Comparison of ENCODE assay signal across 22 cellular contexts in genomic region chr2:179580378-179581146, GRCh38.
DNase-seq lines count a peak whose midpoint lies in the region; ATAC-seq and TF ChIP-seq lines count a peak whose summit lies in the region.
"Had no signal": no experiment of that assay in that cellular context is flagged by ENCODE, and none has a peak within 500 bp of the region (broad histone marks: within the 10 kb centered on the region; RNA-seq: fewer than 3 reads in every experiment).

No MANE protein-coding gene starts in this region.

- CTCF ChIA-PET in activated CD8-positive, alpha-beta T cell treated with anti-CD3 and anti-CD28 coated beads for 36 hours (lab: Charles Lee) = no interaction called here

- no peak for TF ChIP-seq EP300 in stomach (IDR thresholded peaks at IDR 0.05)

- H3K36me3 Mint-ChIP-seq in activated CD8-positive, alpha-beta T cell treated with anti-CD3 and anti-CD28 coated beads for 36 hours (ENCODE audit: low read depth) = no peaks in the 10 kb centered on the region
- H3K36me3 Mint-ChIP-seq: naive B cell had no signal

- no peak for TF ChIP-seq CTCF in fibroblast of lung (conservative IDR thresholded peaks at IDR 0.05 in 1 of 2, IDR thresholded peaks at IDR 0.05 in 1 of 2; ENCODE audit: low read depth in 1 of 2, low read length in 2 of 2)
- no peak for TF ChIP-seq CTCF in stomach (IDR thresholded peaks at IDR 0.05)
- TF ChIP-seq CTCF in GM13977 (IDR thresholded peaks at IDR 0.05; ENCODE audit: extremely low read depth, insufficient read depth, missing control alignments) = no peak
- no peak for TF ChIP-seq CTCF in smooth muscle cell (IDR thresholded peaks at IDR 0.05; ENCODE audit: borderline replicate concordance, insufficient read depth, poor library complexity, severe bottlenecking)
- no peak for TF ChIP-seq CTCF in activated CD8-positive, alpha-beta T cell treated with anti-CD3 and anti-CD28 coated beads for 36 hours (IDR thresholded peaks at IDR 0.05)

- H3K27me3 ChIP-seq in fibroblast of lung (ENCODE audit: control insufficient read depth, insufficient read depth, low read length) (no peaks in the 10 kb centered on the region), stomach (no peaks in the 10 kb centered on the region), smooth muscle cell (ENCODE audit: low read depth) (no peaks in the 10 kb centered on the region)
- H3K27me3 ChIP-seq: adrenal gland, BLaER1, MG63, suprapubic skin had no signal

- H3K79me2 ChIP-seq in fibroblast of lung (ENCODE audit: control insufficient read depth, insufficient read depth, low read length) (no peaks in the 10 kb centered on the region), smooth muscle cell (ENCODE audit: low read depth) (no peaks in the 10 kb centered on the region)

- H2AFZ ChIP-seq in fibroblast of lung (ENCODE audit: low read length) = no peak overlapping the region
- no peak overlapping the region for H2AFZ ChIP-seq in smooth muscle cell (ENCODE audit: low read depth)

- no peak overlapping the region for H3K4me3 ChIP-seq in fibroblast of lung (replicated peaks in 1 of 4; ENCODE audit: control extremely low read depth in 1 of 4, insufficient read depth in 1 of 4, low read depth in 3 of 4, low read length in 4 of 4)
- no peak overlapping the region for H3K4me3 ChIP-seq in stomach
- no peak overlapping the region for H3K4me3 ChIP-seq in smooth muscle cell
- H3K4me3 ChIP-seq: adrenal gland, BLaER1, coronary artery, MG63, suprapubic skin had no signal

- peak; percentile 68 for ATAC-seq in left lobe of liver
- ATAC-seq in activated CD8-positive, alpha-beta T cell treated with anti-CD3 and anti-CD28 coated beads for 36 hours = no peak
- ATAC-seq: activated T-helper 17 cell treated with anti-CD3 and anti-CD28 coated beads, Interleukin-2, amount 50 U/mL, for 72 hours; PC-3 had no signal

- H3K4me1 ChIP-seq in fibroblast of lung (ENCODE audit: control insufficient read depth, extremely low read depth, insufficient read depth, low read length) (no peaks in the 10 kb centered on the region), stomach (peaks cover 0 to 31% (median 17%) of the 10 kb centered on the region in 4 donors), smooth muscle cell (ENCODE audit: low read depth) (no peaks in the 10 kb centered on the region)
- H3K4me1 ChIP-seq: adrenal gland, BLaER1, suprapubic skin had no signal

- H3K9me3 Mint-ChIP-seq in activated CD8-positive, alpha-beta T cell treated with anti-CD3 and anti-CD28 coated beads for 36 hours = no peaks in the 10 kb centered on the region
- H3K9me3 Mint-ChIP-seq: activated CD4-positive, alpha-beta memory T cell treated with anti-CD3 and anti-CD28 coated beads, Interleukin-2, amount 10 ng/mL, durations not matched to agents 7 days and 5 days; activated T-helper 17 cell treated with anti-CD3 and anti-CD28 coated beads, Interleukin-2, amount 50 U/mL, for 72 hours had no signal

- no peak overlapping the region for H3K4me2 ChIP-seq in fibroblast of lung (ENCODE audit: extremely low read depth, insufficient read depth, low read length)
- no peak overlapping the region for H3K4me2 ChIP-seq in smooth muscle cell
- H3K4me2 ChIP-seq: BLaER1 had no signal

- H3K27ac Mint-ChIP-seq in activated CD8-positive, alpha-beta T cell treated with anti-CD3 and anti-CD28 coated beads for 36 hours = no peak overlapping the region
- H3K27ac Mint-ChIP-seq: activated CD4-positive, alpha-beta memory T cell treated with anti-CD3 and anti-CD28 coated beads, Interleukin-2, amount 10 ng/mL, durations not matched to agents 7 days and 5 days; activated T-helper 17 cell treated with anti-CD3 and anti-CD28 coated beads, Interleukin-2, amount 50 U/mL, for 72 hours; naive B cell; progenitor cell of endocrine pancreas had no signal

- H3K4me3 Mint-ChIP-seq in activated CD8-positive, alpha-beta T cell treated with anti-CD3 and anti-CD28 coated beads for 36 hours = no peak overlapping the region
- H3K4me3 Mint-ChIP-seq: activated CD4-positive, alpha-beta memory T cell treated with anti-CD3 and anti-CD28 coated beads, Interleukin-2, amount 10 ng/mL, durations not matched to agents 7 days and 5 days; activated T-helper 17 cell treated with anti-CD3 and anti-CD28 coated beads, Interleukin-2, amount 50 U/mL, for 72 hours; naive B cell had no signal

- H3K9ac ChIP-seq in fibroblast of lung (ENCODE audit: insufficient read depth, low read length) (no peak overlapping the region), smooth muscle cell (ENCODE audit: low read depth) (no peak overlapping the region)
- H3K9ac ChIP-seq: BLaER1 had no signal

- H3K9me3 ChIP-seq in fibroblast of lung (ENCODE audit: control insufficient read depth, insufficient read depth, low read depth, low read length) (no peaks in the 10 kb centered on the region), stomach (no peaks in the 10 kb centered on the region), smooth muscle cell (replicated peaks; ENCODE audit: low read depth) (no peaks in the 10 kb centered on the region)
- H3K9me3 ChIP-seq: adrenal gland, BLaER1, MG63, suprapubic skin had no signal

- H4K20me1 ChIP-seq in fibroblast of lung (ENCODE audit: control insufficient read depth, extremely low read depth, insufficient read depth, low read length) (no peaks in the 10 kb centered on the region), smooth muscle cell (ENCODE audit: low read depth) (no peaks in the 10 kb centered on the region)
- H4K20me1 ChIP-seq: BLaER1 had no signal

- no peak for TF ChIP-seq POLR2A in stomach (IDR thresholded peaks at IDR 0.05)

- H3K4me1 Mint-ChIP-seq in activated CD8-positive, alpha-beta T cell treated with anti-CD3 and anti-CD28 coated beads for 36 hours (ENCODE audit: low read depth) = no peaks in the 10 kb centered on the region
- H3K4me1 Mint-ChIP-seq: activated CD4-positive, alpha-beta memory T cell treated with anti-CD3 and anti-CD28 coated beads, Interleukin-2, amount 10 ng/mL, durations not matched to agents 7 days and 5 days; activated T-helper 17 cell treated with anti-CD3 and anti-CD28 coated beads, Interleukin-2, amount 50 U/mL, for 72 hours; naive B cell had no signal

- H3K27ac ChIP-seq in fibroblast of lung (ENCODE audit: insufficient read depth, low read length) (no peak overlapping the region), stomach (peak overlapping the region; percentile 18 to 66 (median 52)), smooth muscle cell (ENCODE audit: low read depth) (no peak overlapping the region)
- H3K27ac ChIP-seq: adrenal gland, BLaER1, coronary artery, suprapubic skin had no signal

- H3F3A ChIP-seq in smooth muscle cell (ENCODE audit: low read depth) = no peaks in the 10 kb centered on the region

- H3K27me3 Mint-ChIP-seq in activated CD8-positive, alpha-beta T cell treated with anti-CD3 and anti-CD28 coated beads for 36 hours = no peaks in the 10 kb centered on the region
- H3K27me3 Mint-ChIP-seq: activated CD4-positive, alpha-beta memory T cell treated with anti-CD3 and anti-CD28 coated beads, Interleukin-2, amount 10 ng/mL, durations not matched to agents 7 days and 5 days; activated T-helper 17 cell treated with anti-CD3 and anti-CD28 coated beads, Interleukin-2, amount 50 U/mL, for 72 hours; progenitor cell of endocrine pancreas had no signal

- intact Hi-C loops in stomach (cut with DNase I; ENCODE audit: low total_unique reads) = no loop called here
- intact Hi-C loops in activated CD8-positive, alpha-beta T cell treated with anti-CD3 and anti-CD28 coated beads for 36 hours (cut with micrococcal nuclease) = no loop called here

- 21 to 41% (median 27%) methylated on average over 4 of the region's 4 CpGs for WGBS in stomach, 5 donors
- 81% methylated on average over 4 of the region's 4 CpGs for WGBS in smooth muscle cell (ENCODE audit: low lambda C conversion rate)

- in situ Hi-C loops in GM13977 (cut with MboI; ENCODE audit: low pct_unique_long_range_greater_than_20kb, low sequenced_read_pairs, unreplicated experiment) = no loop called here

- H3K36me3 ChIP-seq in fibroblast of lung (ENCODE audit: control insufficient read depth, insufficient read depth, low read length) = no peaks in the 10 kb centered on the region
- H3K36me3 ChIP-seq in stomach = no peaks in the 10 kb centered on the region
- no peaks in the 10 kb centered on the region for H3K36me3 ChIP-seq in smooth muscle cell (ENCODE audit: low read depth)
- H3K36me3 ChIP-seq: adrenal gland, BLaER1, MG63, suprapubic skin had no signal

- DNase-seq in M059J (ENCODE audit: low read depth) (peak; percentile 50), fibroblast of lung (ENCODE audit: low read depth in 2 of 2) (peak; percentile 15 to 20), left lobe of liver (ENCODE audit: low spot score) (peak; percentile 60), stomach (no peak), GM13977 (ENCODE audit: low spot score) (no peak), smooth muscle cell (lab: John Stamatoyannopoulos, UW; ENCODE audit: unreplicated experiment) (no peak)
- no peak for DNase-seq in activated CD8-positive, alpha-beta T cell treated with anti-CD3 and anti-CD28 coated beads for 36 hours
- DNase-seq: activated CD4-positive, alpha-beta memory T cell treated with anti-CD3 and anti-CD28 coated beads, Interleukin-2, amount 10 ng/mL, durations not matched to agents 7 days and 5 days; adrenal gland; DMS79 treated with DMSO at 0.1 percent for 48 hours; erythroblast; MG63; naive B cell; NCI-H187 treated with DMSO at 0.1 percent for 48 hours; NCI-H524; PC-3; stimulated activated CD4-positive, alpha-beta T cell treated with anti-CD3 and anti-CD28 coated beads, Interleukin-2, amount 100 ng/mL, for 24 hours had no signal

- POLR2A ChIA-PET in activated CD8-positive, alpha-beta T cell treated with anti-CD3 and anti-CD28 coated beads for 36 hours (lab: Charles Lee) = no interaction called here

Comparison
In these comparisons a context has a peak if more than half of its experiments do, and no peak if none do; other contexts are left out.
1. DNase-seq: peak in M059J (single experiment), fibroblast of lung (2 of 2) and left lobe of liver (single experiment); none in stomach (single experiment), GM13977 (single experiment), smooth muscle cell (single experiment) and activated CD8-positive, alpha-beta T cell treated with anti-CD3 and anti-CD28 coated beads for 36 hours (single experiment).
2. H3K27ac ChIP-seq: peak in stomach (5 of 5); none in fibroblast of lung (single experiment) and smooth muscle cell (single experiment).